19 cellular contexts compared by ENCODE assay signal in genomic region chr12:94760786-94761185, GRCh38.
"Had no signal": no experiment of that assay in that cellular context is flagged by ENCODE, and none has a peak within 500 bp of the region (broad histone marks: within the 10 kb centered on the region; RNA-seq: fewer than 3 reads in every experiment).

No MANE protein-coding gene starts in this region.

- H3K4me1 ChIP-seq: ascending aorta, colonic mucosa, gastrocnemius medialis, heart right ventricle, prostate gland had no signal

- H3K4me3 ChIP-seq: ascending aorta, colonic mucosa, esophagus muscularis mucosa, gastrocnemius medialis, heart right ventricle, lung, prostate gland, sigmoid colon, SK-N-MC, thoracic aorta had no signal

- FAIRE-seq: bronchial epithelial cell had no signal

- H3K27me3 ChIP-seq: ascending aorta, colonic mucosa, esophagus muscularis mucosa, gastrocnemius medialis, sigmoid colon had no signal

- ATAC-seq: gastrocnemius medialis, heart right ventricle, T-cell had no signal

- H3K27ac ChIP-seq: ascending aorta, colonic mucosa, esophagus muscularis mucosa, gastrocnemius medialis, heart right ventricle, prostate gland, sigmoid colon, SK-N-MC, thoracic aorta had no signal

- H3K9me3 ChIP-seq: ascending aorta, colonic mucosa, esophagus muscularis mucosa, gastrocnemius medialis, heart right ventricle, prostate gland, sigmoid colon, thoracic aorta had no signal

- H3K36me3 ChIP-seq: ascending aorta, colonic mucosa, esophagus muscularis mucosa, gastrocnemius medialis, heart right ventricle, prostate gland, sigmoid colon, thoracic aorta had no signal

- DNase-seq: activated CD4-positive, alpha-beta T cell treated with anti-CD3 and anti-CD28 coated beads, Interleukin-2, amount 50 U/mL, for 1 hour; activated CD8-positive, alpha-beta memory T cell treated with anti-CD3 and anti-CD28 coated beads for 24 hours; activated naive CD8-positive, alpha-beta T cell treated with anti-CD3 and anti-CD28 coated beads, Interleukin-2, amount 10 ng/mL, durations not matched to agents 7 days and 5 days; colonic mucosa; gastrocnemius medialis; heart right ventricle; naive thymus-derived CD4-positive, alpha-beta T cell; sigmoid colon; stimulated activated CD4-positive, alpha-beta T cell treated with anti-CD3 and anti-CD28 coated beads, Interleukin-12 subunit alpha, Interleukin-12 subunit beta, amount 100 ng/mL, for 4 hours; stimulated activated CD4-positive, alpha-beta T cell treated with anti-CD3 and anti-CD28 coated beads, Interleukin-2, amount 100 ng/mL, for 24 hours; T-cell; T1000 had no signal
